ENCODE assay signal across 1 cellular context in the genomic region with DNA sequence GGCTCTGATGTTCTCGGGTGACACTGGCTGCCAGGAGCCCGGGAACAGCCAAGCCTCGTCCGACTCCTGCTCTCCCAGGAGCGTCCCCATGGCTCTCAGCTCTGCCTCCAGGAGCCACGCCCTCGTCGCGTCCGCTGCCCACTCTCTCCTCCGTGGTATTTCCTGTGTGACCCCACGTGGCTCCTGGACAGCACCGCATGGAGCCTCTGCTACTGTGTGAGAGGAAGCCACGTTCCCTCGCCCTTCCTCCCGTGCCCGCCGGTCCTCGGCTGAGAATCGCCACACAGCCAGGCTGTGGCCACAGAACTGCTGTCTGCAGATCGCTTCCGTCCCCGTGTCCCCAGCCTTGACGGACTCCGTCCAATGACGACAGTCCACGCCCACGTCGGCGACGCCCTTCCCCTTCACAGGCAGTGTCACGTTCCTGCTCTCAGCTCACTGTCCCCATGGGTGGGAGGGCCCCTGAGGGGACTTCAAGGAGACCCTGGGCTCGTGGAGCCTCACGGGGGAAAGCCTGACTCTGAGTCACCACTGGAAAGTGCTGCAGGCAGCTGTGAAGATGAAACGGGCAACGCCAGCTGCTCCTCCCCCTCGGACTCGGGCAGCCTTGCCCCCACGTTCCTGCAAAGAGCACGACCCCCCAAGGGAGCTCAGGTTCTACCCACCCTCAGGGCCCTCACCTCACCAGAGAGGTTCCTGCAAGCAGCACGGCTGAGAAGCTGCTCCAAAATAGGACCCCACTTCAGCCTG.
TF ChIP-seq lines count a peak whose summit lies in the region.

No MANE protein-coding gene starts in this region.

TF ChIP-seq in GM23338, 12 proteins besides CTCF, POLR2A, EP300 and RAD21 (continued from another document):
- no peak for TF ChIP-seq ZNF462 (CRISPR knock-in tag; IDR thresholded peaks at IDR 0.05)
TF ChIP-seq in GM23338: peak in this region for 0.
